In genomic region chr10:110490640-110491039, GRCh38 we compare ENCODE assay signal across 2 cellular contexts.
TF ChIP-seq lines count a peak whose summit lies in the region.

No MANE protein-coding gene starts in this region.

TF ChIP-seq in IMR-90, 13 proteins besides CTCF, POLR2A, EP300 and RAD21 (continued from another document):
- no peak for TF ChIP-seq MXI1 (IDR thresholded peaks at IDR 0.05; ENCODE audit: borderline replicate concordance, low read depth, low read length)
- no peak for TF ChIP-seq CHD1 (IDR thresholded peaks at IDR 0.05; ENCODE audit: low read depth, low read length)
- TF ChIP-seq, protein P1, sequence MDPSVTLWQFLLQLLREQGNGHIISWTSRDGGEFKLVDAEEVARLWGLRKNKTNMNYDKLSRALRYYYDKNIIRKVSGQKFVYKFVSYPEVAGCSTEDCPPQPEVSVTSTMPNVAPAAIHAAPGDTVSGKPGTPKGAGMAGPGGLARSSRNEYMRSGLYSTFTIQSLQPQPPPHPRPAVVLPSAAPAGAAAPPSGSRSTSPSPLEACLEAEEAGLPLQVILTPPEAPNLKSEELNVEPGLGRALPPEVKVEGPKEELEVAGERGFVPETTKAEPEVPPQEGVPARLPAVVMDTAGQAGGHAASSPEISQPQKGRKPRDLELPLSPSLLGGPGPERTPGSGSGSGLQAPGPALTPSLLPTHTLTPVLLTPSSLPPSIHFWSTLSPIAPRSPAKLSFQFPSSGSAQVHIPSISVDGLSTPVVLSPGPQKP (IDR thresholded peaks at IDR 0.05; ENCODE audit: borderline replicate concordance, low read depth, low read length): no peak
- no peak for TF ChIP-seq USF2 (IDR thresholded peaks at IDR 0.05; ENCODE audit: low read depth, low read length)
- TF ChIP-seq SMC3 (IDR thresholded peaks at IDR 0.05; ENCODE audit: low read depth, low read length): no peak
- no peak for TF ChIP-seq RCOR1 (IDR thresholded peaks at IDR 0.05; ENCODE audit: insufficient replicate concordance, low read length)
- no peak for TF ChIP-seq FOS (IDR thresholded peaks at IDR 0.05; ENCODE audit: low read depth, low read length)

TF ChIP-seq in WTC11, 78 proteins besides CTCF, POLR2A, EP300 and RAD21:
- TF ChIP-seq ZNF425 (CRISPR knock-in tag; conservative IDR thresholded peaks at IDR 0.05) (no peak), PRRX2 (CRISPR knock-in tag; IDR thresholded peaks at IDR 0.05) (no peak)
- TF ChIP-seq, protein P2, sequence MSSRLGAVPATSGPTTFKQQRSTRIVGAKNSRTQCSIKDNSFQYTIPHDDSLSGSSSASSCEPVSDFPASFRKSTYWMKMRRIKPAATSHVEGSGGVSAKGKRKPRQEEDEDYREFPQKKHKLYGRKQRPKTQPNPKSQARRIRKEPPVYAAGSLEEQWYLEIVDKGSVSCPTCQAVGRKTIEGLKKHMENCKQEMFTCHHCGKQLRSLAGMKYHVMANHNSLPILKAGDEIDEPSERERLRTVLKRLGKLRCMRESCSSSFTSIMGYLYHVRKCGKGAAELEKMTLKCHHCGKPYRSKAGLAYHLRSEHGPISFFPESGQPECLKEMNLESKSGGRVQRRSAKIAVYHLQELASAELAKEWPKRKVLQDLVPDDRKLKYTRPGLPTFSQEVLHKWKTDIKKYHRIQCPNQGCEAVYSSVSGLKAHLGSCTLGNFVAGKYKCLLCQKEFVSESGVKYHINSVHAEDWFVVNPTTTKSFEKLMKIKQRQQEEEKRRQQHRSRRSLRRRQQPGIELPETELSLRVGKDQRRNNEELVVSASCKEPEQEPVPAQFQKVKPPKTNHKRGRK (CRISPR knock-in tag; IDR thresholded peaks at IDR 0.05; ENCODE audit: borderline replicate concordance): no peak
